Comparison of ENCODE assay signal across 11 cellular contexts in genomic region chr11:102850973-102851745, GRCh38. TPM values are rescaled to one million over a fixed set of nuclear protein-coding genes. Genes with fewer than 3 reads are reported as not detected.
DNase-seq lines count a peak whose midpoint lies in the region; ATAC-seq and TF ChIP-seq lines count a peak whose summit lies in the region.
"Had no signal": no experiment of that assay in that cellular context is flagged by ENCODE, and none has a peak within 500 bp of the region (broad histone marks: within the 10 kb centered on the region; RNA-seq: fewer than 3 reads in every experiment).

No MANE protein-coding gene starts in this region.

- no peak overlapping the region for H2AK5ac ChIP-seq in mesendoderm (ENCODE audit: low read length)

- H2AFZ ChIP-seq in mammary epithelial cell (ENCODE audit: low read depth, low read length), result no peak overlapping the region

- H2BK15ac ChIP-seq in mesendoderm (replicated peaks; ENCODE audit: low read depth), result no peak overlapping the region

- no peak overlapping the region for H4K5ac ChIP-seq in mesendoderm (ENCODE audit: low read length)

- no peak overlapping the region for H2BK5ac ChIP-seq in mesendoderm (ENCODE audit: low read length)

- DNase-seq in AG09319 (ENCODE audit: extremely low read depth, low read depth), result peak; percentile 37
- peak; percentile 87 for DNase-seq in LNCaP clone FGC (ENCODE audit: low read depth)
- DNase-seq in mammary epithelial cell, result peak; percentile 92
- DNase-seq in mesendoderm, result no peak
- DNase-seq in UCSD-AML1 (lab: John Stamatoyannopoulos, UW; ENCODE audit: unreplicated experiment), result no peak
- DNase-seq in stimulated activated naive CD8-positive, alpha-beta T cell treated with anti-CD3 and anti-CD28 coated beads, Interleukin-15, Interleukin-2, amounts not matched to agents 100 U/mL and 50 U/mL, for 24 hours, result no peak
- no peak for DNase-seq in HAP-1 (ENCODE audit: low spot score in 2 of 2)
- DNase-seq: adrenal gland, right cardiac atrium had no signal

- H3K36me3 ChIP-seq in mammary epithelial cell (ENCODE audit: insufficient read depth, low read length) (no peaks in the 10 kb centered on the region), mesendoderm (ENCODE audit: control insufficient read depth, insufficient read depth, low read length) (no peaks in the 10 kb centered on the region), HAP-1 (replicated peaks) (no peaks in the 10 kb centered on the region)
- H3K36me3 ChIP-seq: adrenal gland had no signal

- H3K27ac ChIP-seq in mammary epithelial cell (ENCODE audit: insufficient read depth, low read depth, low read length), result peak overlapping the region; percentile 84
- H3K27ac ChIP-seq in mesendoderm (ENCODE audit: low read depth, low read length), result no peak overlapping the region
- H3K27ac ChIP-seq: adrenal gland had no signal

- no peaks in the 10 kb centered on the region for H3K27me3 ChIP-seq in mammary epithelial cell (ENCODE audit: insufficient read depth, low read length)
- no peaks in the 10 kb centered on the region for H3K27me3 ChIP-seq in mesendoderm (ENCODE audit: insufficient read depth, low read length, poor library complexity)
- no peaks in the 10 kb centered on the region for H3K27me3 ChIP-seq in HAP-1 (ENCODE audit: low read depth)

- no peaks in the 10 kb centered on the region for H3K79me1 ChIP-seq in mesendoderm (ENCODE audit: low read length)

- CTCF ChIA-PET in mammary epithelial cell (lab: Charles Lee; ENCODE audit: low non-redundant PET), result no interaction called here

- H3K79me2 ChIP-seq in mammary epithelial cell (ENCODE audit: insufficient read depth, low read length), result no peaks in the 10 kb centered on the region
- no peaks in the 10 kb centered on the region for H3K79me2 ChIP-seq in mesendoderm (ENCODE audit: control insufficient read depth, insufficient read depth, low read length)

- H3K56ac ChIP-seq in mesendoderm (ENCODE audit: low read length), result no peak overlapping the region

- H3K4me3 ChIP-seq in LNCaP clone FGC (ENCODE audit: low read depth, low read length) (no peak overlapping the region), mammary epithelial cell (replicated peaks in 1 of 3; ENCODE audit: insufficient read depth in 1 of 3, low read depth in 2 of 3, low read length in 3 of 3) (no peak overlapping the region), mesendoderm (ENCODE audit: low read length) (no peak overlapping the region), HAP-1 (no peak overlapping the region)
- H3K4me3 ChIP-seq: adrenal gland had no signal

- 24% methylated on average over 7 of the region's 7 CpGs for WGBS in mammary epithelial cell (ENCODE audit: low coverage, missing lambda C conversion rate)
- WGBS in mesendoderm (ENCODE audit: extremely low coverage, insufficient coverage, low lambda C conversion rate), result no CpG with 5 or more reads among the region's 7 CpGs

- BruUV-seq in mammary epithelial cell (replicated peaks; lab: Mats Ljungman, UMichigan), result TSS peak; percentile 83

- H3K18ac ChIP-seq in mesendoderm (ENCODE audit: low read length), result no peak overlapping the region

- no peak overlapping the region for H3K4ac ChIP-seq in mesendoderm (ENCODE audit: low read depth, low read length)

- dilution Hi-C loops in mammary epithelial cell (cut with HindIII; ENCODE audit: low sequenced_read_pairs), result loop anchor here (5.0 kb wide), 2 partner anchors 41 to 69 kb away; partner anchors contain the start of gene MMP10

- no peak overlapping the region for H3K23ac ChIP-seq in mesendoderm (ENCODE audit: low read length)

- peaks cover 51% of the 10 kb centered on the region for H3K4me1 ChIP-seq in mammary epithelial cell (ENCODE audit: insufficient read depth, low read length)
- H3K4me1 ChIP-seq in mesendoderm (ENCODE audit: control insufficient read depth, low read depth, low read length), result no peaks in the 10 kb centered on the region
- H3K4me1 ChIP-seq in HAP-1, result no peaks in the 10 kb centered on the region
- H3K4me1 ChIP-seq: adrenal gland had no signal

- peak overlapping the region; percentile 14 for H2BK120ac ChIP-seq in mesendoderm (ENCODE audit: low read depth, low read length)

- in situ Hi-C loops in mammary epithelial cell (cut with MboI; ENCODE audit: low sequenced_read_pairs in 2 of 2) (no loop called here), HAP-1 (cut with MboI; ENCODE audit: low sequenced_read_pairs) (no loop called here)

- ATAC-seq in stimulated activated naive CD8-positive, alpha-beta T cell treated with anti-CD3 and anti-CD28 coated beads, Interleukin-15, Interleukin-2, amounts not matched to agents 100 U/mL and 50 U/mL, for 24 hours, result no peak
- ATAC-seq in HG02840 (IDR thresholded peaks at IDR 0.05; ENCODE audit: low FRiP score, unreplicated experiment), result no peak
- ATAC-seq: right cardiac atrium had no signal

- H3K9me3 ChIP-seq in mammary epithelial cell (replicated peaks; ENCODE audit: insufficient read depth, low read length) (no peaks in the 10 kb centered on the region), HAP-1 (no peaks in the 10 kb centered on the region)
- H3K9me3 ChIP-seq: adrenal gland had no signal

- H4K20me1 ChIP-seq in mammary epithelial cell (ENCODE audit: insufficient read depth, low read length), result no peaks in the 10 kb centered on the region

- H4K8ac ChIP-seq in mesendoderm (ENCODE audit: low read depth, low read length), result no peak overlapping the region

- intact Hi-C loops in mammary epithelial cell (cut with micrococcal nuclease), result loop anchor here (2.0 to 5.0 kb wide), 3 partner anchors 40 to 90 kb away; no protein-coding TSS in a partner anchor

- TF ChIP-seq CTCF in AG09319 (IDR thresholded peaks at IDR 0.05; ENCODE audit: low read depth, low read length) (no peak), LNCaP clone FGC (IDR thresholded peaks at IDR 0.05; ENCODE audit: control insufficient read depth, extremely low read depth, insufficient read depth) (no peak), mammary epithelial cell (conservative IDR thresholded peaks at IDR 0.05 in 1 of 2, IDR thresholded peaks at IDR 0.05 in 1 of 2; ENCODE audit: extremely low read depth in 1 of 2, insufficient read depth in 1 of 2, low read depth in 1 of 2, low read length in 2 of 2) (no peak)

- H3K9ac ChIP-seq in mammary epithelial cell (ENCODE audit: insufficient read depth, low read length) (no peak overlapping the region), mesendoderm (ENCODE audit: low read length) (no peak overlapping the region)

- H3K4me2 ChIP-seq in mammary epithelial cell (ENCODE audit: insufficient read depth, low read depth, low read length) (peak overlapping the region; percentile 63), mesendoderm (ENCODE audit: low read length) (no peak overlapping the region)

RNA-seq across cellular contexts. Expression of gene MMP3, which starts 7.8 kb away (rescaled TPM):
- 1 to 10 TPM in 1 of 2 donors, not detected in 1; 5.8 TPM for total RNA-seq in mammary epithelial cell
- 0.53 TPM for polyA plus RNA-seq in mammary epithelial cell
- not detected for polyA minus RNA-seq in mammary epithelial cell
- polyA plus RNA-seq in mesendoderm (2013, experiment 1 of 2), result 0.01 TPM
- polyA plus RNA-seq in mesendoderm (2013, experiment 2 of 2), result not detected
- total RNA-seq: right cardiac atrium, ureter had no signal
- polyA plus RNA-seq: adrenal gland, right cardiac atrium had no signal

RNA-seq across cellular contexts. Expression of gene MMP12, which starts 23.6 kb away (rescaled TPM):
- not detected for total RNA-seq in mammary epithelial cell
- polyA plus RNA-seq in mammary epithelial cell, result 0.03 TPM
- polyA minus RNA-seq in mammary epithelial cell, result not detected
- 0.21 TPM for polyA plus RNA-seq in mesendoderm (2013, experiment 1 of 2)
- polyA plus RNA-seq in mesendoderm (2013, experiment 2 of 2), result 0.14 TPM
- total RNA-seq: adrenal gland, right cardiac atrium, ureter had no signal
- polyA plus RNA-seq: adrenal gland, right cardiac atrium had no signal

RNA-seq across cellular contexts. Expression of gene MMP1, which starts 53.2 kb away (rescaled TPM):
- total RNA-seq in mammary epithelial cell, result 10 to 100 TPM in 1 of 2 donors, 1 to 10 TPM in 1; 1.7 to 70.5 TPM
- 22.1 TPM for polyA plus RNA-seq in mammary epithelial cell
- polyA minus RNA-seq in mammary epithelial cell, result 4.7 TPM
- polyA plus RNA-seq in mesendoderm (2013, experiment 1 of 2), result not detected
- polyA plus RNA-seq in mesendoderm (2013, experiment 2 of 2), result not detected
- total RNA-seq: adrenal gland had no signal

Comparison
In these comparisons a context has a peak if more than half of its experiments do, and no peak if none do; other contexts are left out.
1. DNase-seq: peak in AG09319 (single experiment), LNCaP clone FGC (single experiment) and mammary epithelial cell (single experiment); none in mesendoderm (single experiment), UCSD-AML1 (single experiment), stimulated activated naive CD8-positive, alpha-beta T cell treated with anti-CD3 and anti-CD28 coated beads, Interleukin-15, Interleukin-2, amounts not matched to agents 100 U/mL and 50 U/mL, for 24 hours (single experiment) and HAP-1 (0 of 2).